Comparison of ENCODE assay signal across 18 cellular contexts in the genomic region with DNA sequence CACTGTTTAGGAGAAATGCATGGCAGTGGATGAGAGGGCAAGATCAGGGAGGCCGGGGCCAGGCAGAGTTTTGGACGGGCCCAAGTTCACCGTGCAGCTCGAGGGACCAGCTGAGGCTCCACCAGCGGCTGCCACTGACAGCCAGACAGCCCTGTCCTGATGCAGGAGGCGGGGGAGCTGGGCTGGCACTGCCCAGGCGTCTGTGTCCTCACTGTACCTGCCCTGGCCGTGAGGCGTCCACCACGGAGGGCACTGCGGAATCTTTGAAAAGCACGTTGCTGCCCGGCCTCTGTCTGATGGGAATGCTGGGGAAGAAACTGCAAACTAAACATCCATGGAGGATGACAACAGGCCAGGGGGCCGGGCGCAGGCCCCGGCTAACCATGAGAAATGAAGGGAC.
"Had no signal": no experiment of that assay in that cellular context is flagged by ENCODE, and none has a peak within 500 bp of the region (broad histone marks: within the 10 kb centered on the region; RNA-seq: fewer than 3 reads in every experiment).

No MANE protein-coding gene starts in this region.

- DNase-seq: activated CD4-positive, alpha-beta T cell treated with anti-CD3 and anti-CD28 coated beads for 48 hours; erythroblast; foreskin melanocyte; glutamatergic neuron; hypothalamus; islet precursor cell; nephron progenitor cell; occipital lobe; spleen; stimulated activated naive CD4-positive, alpha-beta T cell treated with Interleukin-2 at 50 U/mL for 16 hours; thyroid gland had no signal

- H3K27me3 ChIP-seq: adrenal gland, breast epithelium, spleen, thyroid gland had no signal

- ATAC-seq: WTC11 had no signal

- H3K27ac Mint-ChIP-seq: activated T-helper 1 cell treated with anti-CD3 and anti-CD28 coated beads, Interleukin-12 subunit alpha, Interleukin-12 subunit beta, Interleukin-2, Interleukin-4 antibody, amounts not matched to agents 30 ng/mL and 10 ng/mL and 1 ng/mL, durations not matched to agents 14 hours and 24 hours and 36 hours; mesothelial cell of epicardium; WTC11 had no signal

- H3K4me3 ChIP-seq: adrenal gland, breast epithelium, coronary artery, lung, spleen, thyroid gland had no signal

- H3K4me1 Mint-ChIP-seq: mesothelial cell of epicardium, WTC11 had no signal

- H3K27ac ChIP-seq: adrenal gland, breast epithelium, coronary artery, thyroid gland had no signal

- H3K9me3 Mint-ChIP-seq: activated T-helper 1 cell treated with anti-CD3 and anti-CD28 coated beads, Interleukin-12 subunit alpha, Interleukin-12 subunit beta, Interleukin-2, Interleukin-4 antibody, amounts not matched to agents 30 ng/mL and 10 ng/mL and 1 ng/mL, durations not matched to agents 14 hours and 24 hours and 36 hours; mesothelial cell of epicardium; nephron progenitor cell; WTC11 had no signal

- H3K9me3 ChIP-seq: adrenal gland, breast epithelium, spleen, thyroid gland had no signal

- H3K4me1 ChIP-seq: adrenal gland, breast epithelium, thyroid gland had no signal

- H3K4me3 Mint-ChIP-seq: activated T-helper 1 cell treated with anti-CD3 and anti-CD28 coated beads, Interleukin-12 subunit alpha, Interleukin-12 subunit beta, Interleukin-2, Interleukin-4 antibody, amounts not matched to agents 30 ng/mL and 10 ng/mL and 1 ng/mL, durations not matched to agents 14 hours and 24 hours and 36 hours; mesothelial cell of epicardium; nephron progenitor cell; WTC11 had no signal
